ENCODE assay signal across 2 cellular contexts in the genomic region with DNA sequence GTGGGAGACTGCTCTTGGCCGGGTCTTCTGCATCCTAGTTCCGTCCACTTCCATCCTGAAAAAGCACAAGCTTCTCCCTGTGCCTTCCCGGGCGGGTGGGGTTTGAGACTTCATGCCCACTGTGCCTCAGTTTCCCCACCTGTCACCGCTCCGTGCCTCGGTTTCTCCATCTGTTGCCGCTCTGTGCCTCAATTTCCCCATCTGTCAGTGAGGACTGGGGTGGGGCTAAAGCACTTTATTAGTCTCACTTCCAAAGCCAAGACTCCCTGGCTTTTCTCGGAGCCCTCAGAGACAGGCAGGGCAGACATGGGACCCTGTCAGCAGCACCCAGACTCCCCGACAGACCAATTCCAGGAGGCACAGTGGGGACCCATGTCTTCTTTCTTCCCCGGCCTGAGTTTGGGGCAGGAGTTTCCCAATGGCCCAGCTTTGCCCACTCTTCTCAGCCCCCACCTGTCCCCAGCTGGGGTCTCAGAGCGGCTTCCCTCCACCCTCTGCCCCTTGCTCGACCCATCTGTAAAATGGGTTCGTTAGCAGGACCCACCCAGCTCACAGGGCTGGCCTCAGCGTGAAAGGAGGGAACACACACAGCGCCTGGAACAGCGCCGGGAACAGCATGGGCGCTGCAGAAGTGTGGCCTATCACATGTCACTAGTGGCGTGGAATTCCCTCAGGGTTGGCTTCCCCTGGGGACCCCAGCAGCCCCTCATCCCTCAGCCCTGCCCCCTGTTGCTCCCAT.
TF ChIP-seq lines count a peak whose summit lies in the region.

No MANE protein-coding gene starts in this region.

TF ChIP-seq in A549, 52 proteins besides CTCF, POLR2A, EP300 and RAD21:
- TF ChIP-seq NPAS2 (CRISPR knock-in tag; IDR thresholded peaks at IDR 0.05; ENCODE audit: borderline replicate concordance) (no peak), HOXA7 (CRISPR knock-in tag; IDR thresholded peaks at IDR 0.05) (no peak), KDM1A (IDR thresholded peaks at IDR 0.05; ENCODE audit: low read depth) (peak; percentile 39; the same call in 1 of the 2 replicates)

TF ChIP-seq in K562, 482 proteins besides CTCF, POLR2A, EP300 and RAD21:
- TF ChIP-seq NONO (IDR thresholded peaks at IDR 0.05; ENCODE audit: low read depth in 2 of 2, low read length in 1 of 2) (no peak), POLR2G (IDR thresholded peaks at IDR 0.05; ENCODE audit: low read depth, low read length) (0 out of 2 replicates have a peak, but pooled peaks have one; percentile 25), BCOR (IDR thresholded peaks at IDR 0.05) (peak; percentile 89), SMARCA5 (IDR thresholded peaks at IDR 0.05) (peak; percentile 38; the same call in 1 of the 2 replicates), CBX1 (IDR thresholded peaks at IDR 0.05; ENCODE audit: low read depth) (0 out of 2 replicates have a peak, but pooled peaks have one; percentile 20), HSF4 (CRISPR knock-in tag; IDR thresholded peaks at IDR 0.05; ENCODE audit: borderline replicate concordance) (no peak), RCOR1 (IDR thresholded peaks at IDR 0.05; ENCODE audit: borderline replicate concordance in 1 of 2, low read depth in 2 of 2, low read length in 2 of 2) (0 out of 4 replicates have a peak, but pooled peaks of 1 of the 2 experiments have one; percentile 7), POLR2B (IDR thresholded peaks at IDR 0.05; ENCODE audit: low read depth, partially characterized antibody) (no peak), TEAD1 (CRISPR knock-in tag; IDR thresholded peaks at IDR 0.05) (no peak), XRCC3 (IDR thresholded peaks at IDR 0.05) (no peak), ADNP (tag; IDR thresholded peaks at IDR 0.05) (0 out of 2 replicates have a peak, but pooled peaks have one; percentile 8), KDM1A (IDR thresholded peaks at IDR 0.05) (peak; percentile 36 to 61; a peak in 2 of 4 replicates), RBM25 (IDR thresholded peaks at IDR 0.05; ENCODE audit: low read depth, low read length, severe bottlenecking) (peak; percentile 58)
